Comparison of ENCODE assay signal across 7 cellular contexts in genomic region chrX:106611323-106611681, GRCh38. TPM values are rescaled to one million over a fixed set of nuclear protein-coding genes. Genes with fewer than 3 reads are reported as not detected.
DNase-seq lines count a peak whose midpoint lies in the region; ATAC-seq, FAIRE-seq and TF ChIP-seq lines count a peak whose summit lies in the region.

No MANE protein-coding gene starts in this region.

- 0% methylated on average over 1 of the region's 1 CpG for WGBS in mammary epithelial cell (ENCODE audit: low coverage, missing lambda C conversion rate)

- H3K4me3 ChIP-seq in mammary epithelial cell (replicated peaks in 1 of 3; ENCODE audit: insufficient read depth in 1 of 3, low read depth in 2 of 3, low read length in 3 of 3) (peak overlapping the region; percentile 36 to 58 (median 43)), muscle layer of duodenum (ENCODE audit: low read depth in 1 of 2, low read length in 2 of 2) (peak overlapping the region; percentile 69)

- H3K27ac ChIP-seq in mammary epithelial cell (ENCODE audit: insufficient read depth, low read depth, low read length) = peak overlapping the region; percentile 40
- H3K27ac ChIP-seq in muscle layer of duodenum (ENCODE audit: low read length) = no peak overlapping the region

- no peak for FAIRE-seq in GM12892 (lab: Jason Lieb, UNC)

- TF ChIP-seq POLR2A in GM12892 (IDR thresholded peaks at IDR 0.05; ENCODE audit: low read depth, low read length) = no peak

- no TSS peak for BruUV-seq in mammary epithelial cell (replicated peaks; lab: Mats Ljungman, UMichigan)

- ATAC-seq in GM19372 (IDR thresholded peaks at IDR 0.05; ENCODE audit: low read depth, unreplicated experiment) (peak; percentile 9), HG03159 (IDR thresholded peaks at IDR 0.05; ENCODE audit: unreplicated experiment) (peak; percentile 14), GM21447 (IDR thresholded peaks at IDR 0.05; ENCODE audit: unreplicated experiment) (no peak)

- peak overlapping the region; percentile 68 for H3K4me2 ChIP-seq in mammary epithelial cell (ENCODE audit: insufficient read depth, low read depth, low read length)

- H3K9me3 ChIP-seq in mammary epithelial cell (replicated peaks; ENCODE audit: insufficient read depth, low read length) = no peaks in the 10 kb centered on the region
- H3K9me3 ChIP-seq in muscle layer of duodenum (ENCODE audit: control insufficient read depth in 1 of 2, low read length in 2 of 2) = no peaks in the 10 kb centered on the region

- no peaks in the 10 kb centered on the region for H3K36me3 ChIP-seq in mammary epithelial cell (ENCODE audit: insufficient read depth, low read length)
- H3K36me3 ChIP-seq in muscle layer of duodenum (ENCODE audit: control insufficient read depth in 1 of 2, insufficient read depth in 2 of 2, low read length in 2 of 2) = no peaks in the 10 kb centered on the region

- H3K4me1 ChIP-seq in mammary epithelial cell (ENCODE audit: insufficient read depth, low read length) = no peaks in the 10 kb centered on the region
- H3K4me1 ChIP-seq in muscle layer of duodenum (ENCODE audit: control insufficient read depth in 1 of 2, insufficient read depth in 2 of 2, low read length in 2 of 2) = no peaks in the 10 kb centered on the region

- no peaks in the 10 kb centered on the region for H4K20me1 ChIP-seq in mammary epithelial cell (ENCODE audit: insufficient read depth, low read length)

- in situ Hi-C loops in mammary epithelial cell (cut with MboI; ENCODE audit: low sequenced_read_pairs in 2 of 2) = loop anchor here in 1 of 2 donors (25.0 kb wide), 1 partner anchor 176 kb away; no protein-coding TSS in a partner anchor

- H3K9ac ChIP-seq in mammary epithelial cell (ENCODE audit: insufficient read depth, low read length) = peak overlapping the region; percentile 46

- CTCF ChIA-PET in mammary epithelial cell (lab: Charles Lee; ENCODE audit: low non-redundant PET) = no interaction called here

- dilution Hi-C loops in mammary epithelial cell (cut with HindIII; ENCODE audit: low sequenced_read_pairs) = no loop called here

- intact Hi-C loops in mammary epithelial cell (cut with micrococcal nuclease) = loop anchor here (5.0 to 10.0 kb wide), 2 partner anchors 127 to 181 kb away; no protein-coding TSS in a partner anchor

- TF ChIP-seq CTCF in mammary epithelial cell (conservative IDR thresholded peaks at IDR 0.05 in 1 of 2, IDR thresholded peaks at IDR 0.05 in 1 of 2; ENCODE audit: extremely low read depth in 1 of 2, insufficient read depth in 1 of 2, low read depth in 1 of 2, low read length in 2 of 2) = no peak

- DNase-seq in mammary epithelial cell = no peak
- no peak for DNase-seq in HK-2 (ENCODE audit: unreplicated experiment)
- DNase-seq in GM12892 (ENCODE audit: insufficient read length) = no peak

- H3K27me3 ChIP-seq in mammary epithelial cell (ENCODE audit: insufficient read depth, low read length) (no peaks in the 10 kb centered on the region), muscle layer of duodenum (ENCODE audit: low read depth, low read length) (no peaks in the 10 kb centered on the region)

- H3K79me2 ChIP-seq in mammary epithelial cell (ENCODE audit: insufficient read depth, low read length) = no peaks in the 10 kb centered on the region

- H2AFZ ChIP-seq in mammary epithelial cell (ENCODE audit: low read depth, low read length) = peak overlapping the region; percentile 85

RNA-seq across cellular contexts. Expression of gene RADX, which starts 0.5 kb away (rescaled TPM):
- 1 to 10 TPM; 3.9 to 5.2 TPM for total RNA-seq in mammary epithelial cell
- 2.8 TPM for polyA plus RNA-seq in mammary epithelial cell
- 2.3 TPM for polyA minus RNA-seq in mammary epithelial cell
- 13.2 TPM for polyA plus RNA-seq in GM12892 (2012; ENCODE audit: missing spikeins)
